In genomic region chr1:16501446-16501845, GRCh38 we compare ENCODE assay signal across 7 cellular contexts. TPM values are rescaled to one million over a fixed set of nuclear protein-coding genes. Genes with fewer than 3 reads are reported as not detected.
"Had no signal": no experiment of that assay in that cellular context is flagged by ENCODE, and none has a peak within 500 bp of the region (broad histone marks: within the 10 kb centered on the region; RNA-seq: fewer than 3 reads in every experiment).

No MANE protein-coding gene starts in this region.

RNA-seq across cellular contexts. Expression of gene RNU1-1, which starts 12.6 kb away (rescaled TPM):
- total RNA-seq: fibroblast of villous mesenchyme, osteoblast had no signal
- polyA plus RNA-seq: heart right ventricle, mammary epithelial cell, spleen, stomach, urinary bladder had no signal
